In the genomic region with DNA sequence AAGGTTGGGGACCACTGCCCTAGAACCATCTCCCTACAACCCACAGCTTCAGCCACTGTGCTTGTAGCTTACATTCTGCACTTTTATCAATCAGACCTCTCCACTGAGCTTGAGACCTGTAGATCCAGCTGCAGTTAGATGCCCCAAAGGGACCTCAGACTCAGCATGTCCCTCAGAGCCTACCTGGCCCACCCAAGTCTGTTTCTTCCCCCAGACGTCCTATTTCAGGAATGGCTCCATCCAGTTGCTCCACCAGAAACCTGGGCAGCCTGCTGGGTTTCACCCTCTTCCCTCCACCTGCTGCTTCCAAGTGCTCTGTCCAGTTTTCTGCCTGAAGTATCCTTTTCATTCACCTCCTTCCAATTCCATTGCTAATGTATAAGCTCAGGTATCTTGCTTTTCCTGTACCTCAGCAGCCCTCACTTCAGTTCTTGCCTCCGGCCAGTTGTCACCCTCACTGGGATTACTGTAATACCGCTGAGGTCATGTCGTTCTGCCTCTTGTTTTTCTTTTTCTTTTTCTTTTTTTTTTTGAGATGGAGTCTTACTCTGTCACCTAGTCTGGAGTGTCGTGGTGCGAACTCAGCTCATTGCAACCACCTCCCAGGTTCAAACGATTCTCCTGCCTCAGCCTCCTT, we compare ENCODE assay signal across 23 cellular contexts.
"Had no signal": no experiment of that assay in that cellular context is flagged by ENCODE, and none has a peak within 500 bp of the region (broad histone marks: within the 10 kb centered on the region; RNA-seq: fewer than 3 reads in every experiment).

No MANE protein-coding gene starts in this region.

- H3K27ac Mint-ChIP-seq: nephron; stimulated activated naive CD8-positive, alpha-beta T cell treated with anti-CD3 and anti-CD28 coated beads, Interleukin-15, amount 100 ng/mL, for 72 hours had no signal

- ATAC-seq: gastroesophageal sphincter; left cardiac atrium; left ventricle myocardium superior; psoas muscle; right lobe of liver; stimulated activated memory B cell treated with anti-CD40 and anti-IgM and Interleukin-4, amounts not matched to agents 10 μg/mL and 1 μg/mL and 100 μg/mL, for 72 hours; stimulated activated naive CD8-positive, alpha-beta T cell treated with anti-CD3 and anti-CD28 coated beads, Interleukin-15, amount 100 ng/mL, for 72 hours had no signal

- DNase-seq: cortex of kidney; dorsolateral prefrontal cortex; effector CD8-positive, alpha-beta T cell; foreskin fibroblast; kidney; left cardiac atrium; left ventricle myocardium superior; mesendoderm; naive B cell; psoas muscle; retina; right lobe of liver; stimulated activated CD4-positive, alpha-beta T cell treated with anti-CD3 and anti-CD28 coated beads, Interleukin-4, amount 100 ng/mL, for 1 hour; stimulated activated CD8-positive, alpha-beta memory T cell treated with anti-CD3 and anti-CD28 coated beads, Interleukin-4, amount 100 ng/mL, for 48 hours; stimulated activated naive CD8-positive, alpha-beta T cell treated with anti-CD3 and anti-CD28 coated beads, Interleukin-15, amount 100 ng/mL, for 72 hours; testis had no signal

- H3K9me3 Mint-ChIP-seq: naive B cell; nephron; stimulated activated naive CD8-positive, alpha-beta T cell treated with anti-CD3 and anti-CD28 coated beads, Interleukin-15, amount 100 ng/mL, for 72 hours had no signal

- H3K27ac ChIP-seq: dorsolateral prefrontal cortex, esophagus muscularis mucosa, gastroesophageal sphincter, neutrophil, psoas muscle, right lobe of liver, testis, tibial nerve had no signal

- H3K9me3 ChIP-seq: esophagus muscularis mucosa, gastroesophageal sphincter, neutrophil, psoas muscle, right lobe of liver, testis, tibial nerve had no signal

- H3K4me1 Mint-ChIP-seq: nephron; stimulated activated naive CD8-positive, alpha-beta T cell treated with anti-CD3 and anti-CD28 coated beads, Interleukin-15, amount 100 ng/mL, for 72 hours had no signal

- H3K4me1 ChIP-seq: esophagus muscularis mucosa had no signal

- H3K27me3 Mint-ChIP-seq: naive B cell; stimulated activated memory B cell treated with anti-CD40 and anti-IgM and Interleukin-4, amounts not matched to agents 10 μg/mL and 1 μg/mL and 100 μg/mL, for 72 hours; stimulated activated naive CD8-positive, alpha-beta T cell treated with anti-CD3 and anti-CD28 coated beads, Interleukin-15, amount 100 ng/mL, for 72 hours had no signal

- H3K36me3 ChIP-seq: gastroesophageal sphincter, neutrophil, right lobe of liver, tibial nerve had no signal

- H3K4me3 ChIP-seq: dorsolateral prefrontal cortex, esophagus muscularis mucosa, gastroesophageal sphincter, lung, psoas muscle, right lobe of liver, testis, tibial nerve had no signal

- H3K27me3 ChIP-seq: dorsolateral prefrontal cortex, esophagus muscularis mucosa, gastroesophageal sphincter, neutrophil, right lobe of liver, testis, tibial nerve had no signal

- H3K4me3 Mint-ChIP-seq: nephron; stimulated activated memory B cell treated with anti-CD40 and anti-IgM and Interleukin-4, amounts not matched to agents 10 μg/mL and 1 μg/mL and 100 μg/mL, for 72 hours; stimulated activated naive CD8-positive, alpha-beta T cell treated with anti-CD3 and anti-CD28 coated beads, Interleukin-15, amount 100 ng/mL, for 72 hours had no signal
